11 cellular contexts compared by ENCODE assay signal in the genomic region with DNA sequence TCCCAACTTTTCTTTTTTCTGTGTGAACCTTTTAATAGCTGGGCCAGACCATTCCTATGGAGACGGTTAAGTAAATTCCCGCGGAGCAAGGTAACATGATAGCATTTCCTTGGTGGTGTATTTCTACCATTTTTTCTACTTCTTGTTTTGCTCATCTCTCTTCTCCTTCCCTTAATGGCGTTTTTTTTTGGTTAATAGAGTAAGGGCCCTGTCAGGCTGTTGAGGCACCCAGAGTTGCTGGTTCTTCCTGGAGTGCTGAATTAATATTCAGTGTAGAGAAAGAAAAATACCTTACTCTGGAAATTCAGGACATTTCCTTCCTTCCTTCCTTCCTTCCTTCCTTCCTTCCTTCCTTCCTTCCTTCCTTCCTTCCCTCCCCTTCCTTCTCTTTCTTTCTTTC.
"Had no signal": no experiment of that assay in that cellular context is flagged by ENCODE, and none has a peak within 500 bp of the region (broad histone marks: within the 10 kb centered on the region; RNA-seq: fewer than 3 reads in every experiment).

No MANE protein-coding gene starts in this region.

- H2AFZ ChIP-seq: GM23338 had no signal

- H3K9me3 Mint-ChIP-seq: GM23338, H9, HFFc6 had no signal

- H3K4me2 ChIP-seq: GM23338, KMS-11 had no signal

- H3K27ac Mint-ChIP-seq: GM23338, H9, IgD-negative memory B cell had no signal

- H3K27ac ChIP-seq: HL-60, KMS-11 had no signal

- DNase-seq: H9, HCEC 1CT, HFFc6, KBM-7 had no signal

- H3K9ac ChIP-seq: KMS-11 had no signal

- H3K4me3 Mint-ChIP-seq: GM23338, H9, HFFc6, IgD-negative memory B cell had no signal

- FAIRE-seq: H1, H54, HepG2 had no signal

- H3K4me3 ChIP-seq: GM23338 had no signal
